8 cellular contexts compared by ENCODE assay signal in genomic region chr10:93062499-93063216, GRCh38. TPM values are rescaled to one million over a fixed set of nuclear protein-coding genes. Genes with fewer than 3 reads are reported as not detected.
DNase-seq lines count a peak whose midpoint lies in the region; ATAC-seq and TF ChIP-seq lines count a peak whose summit lies in the region.

No MANE protein-coding gene starts in this region.

- peak; percentile 41 for ATAC-seq in HG02678 (IDR thresholded peaks at IDR 0.05; ENCODE audit: unreplicated experiment)
- no peak for ATAC-seq in HG03571 (IDR thresholded peaks at IDR 0.05; ENCODE audit: unreplicated experiment)

- peaks cover 5% of the 10 kb centered on the region for H3K36me3 Mint-ChIP-seq in activated naive CD4-positive, alpha-beta T cell treated with anti-CD3 and anti-CD28 coated beads, Interleukin-2, amount 10 ng/mL, durations not matched to agents 7 days and 5 days

- CTCF ChIA-PET in BJ (lab: Yijun Ruan, JAX) = interaction anchor here (0.6 to 8.6 kb wide), 11 partner anchors 8 to 247 kb away, joined by 3 to 73 read pairs (median 4); no protein-coding TSS in a partner anchor
- CTCF ChIA-PET in activated naive CD4-positive, alpha-beta T cell treated with anti-CD3 and anti-CD28 coated beads, Interleukin-2, amount 10 ng/mL, durations not matched to agents 7 days and 5 days (lab: Charles Lee) = interaction anchor here (0.6 to 1.5 kb wide), 6 partner anchors 10 to 317 kb away, joined by 3 to 8 read pairs (median 4); partner anchors contain the start of gene CYP26A1

- H3K27me3 Mint-ChIP-seq in activated naive CD4-positive, alpha-beta T cell treated with anti-CD3 and anti-CD28 coated beads, Interleukin-2, amount 10 ng/mL, durations not matched to agents 7 days and 5 days = peaks cover 79% of the 10 kb centered on the region

- H3K36me3 ChIP-seq in BJ (ENCODE audit: control insufficient read depth, insufficient read depth, low read length) = no peaks in the 10 kb centered on the region
- H3K36me3 ChIP-seq in skeletal muscle satellite cell (ENCODE audit: insufficient read depth, low read length) = no peaks in the 10 kb centered on the region
- no peaks in the 10 kb centered on the region for H3K36me3 ChIP-seq in HAP-1 (replicated peaks)

- H3K9me3 Mint-ChIP-seq in activated naive CD4-positive, alpha-beta T cell treated with anti-CD3 and anti-CD28 coated beads, Interleukin-2, amount 10 ng/mL, durations not matched to agents 7 days and 5 days = no peaks in the 10 kb centered on the region

- peak overlapping the region; percentile 75 for H3K4me2 ChIP-seq in skeletal muscle satellite cell (ENCODE audit: low read length)

- H3K27me3 ChIP-seq in BJ (ENCODE audit: control insufficient read depth, insufficient read depth, low read length) (peaks cover 53% of the 10 kb centered on the region), skeletal muscle satellite cell (ENCODE audit: control insufficient read depth, insufficient read depth, low read length) (peaks cover 69% of the 10 kb centered on the region), HAP-1 (ENCODE audit: low read depth) (peaks cover 4% of the 10 kb centered on the region)

- peaks cover 21% of the 10 kb centered on the region for H3K4me1 ChIP-seq in skeletal muscle satellite cell (ENCODE audit: control insufficient read depth, insufficient read depth, low read length)
- no peaks in the 10 kb centered on the region for H3K4me1 ChIP-seq in HAP-1

- peak overlapping the region; percentile 59 for H3K4me3 Mint-ChIP-seq in activated naive CD4-positive, alpha-beta T cell treated with anti-CD3 and anti-CD28 coated beads, Interleukin-2, amount 10 ng/mL, durations not matched to agents 7 days and 5 days

- POLR2A ChIA-PET in BJ (lab: Charles Lee) = no interaction called here

- H3K4me3 ChIP-seq in BJ (ENCODE audit: low read depth, low read length) (peak overlapping the region; percentile 32), skeletal muscle satellite cell (ENCODE audit: low read length) (peak overlapping the region; percentile 63), HAP-1 (no peak overlapping the region)

- no peaks in the 10 kb centered on the region for H3K9me3 ChIP-seq in skeletal muscle satellite cell (replicated peaks; ENCODE audit: low read length)
- H3K9me3 ChIP-seq in HAP-1 = 0 out of 2 replicates have a peak, but pooled peaks cover 2% of the 10 kb centered on the region

- no peak overlapping the region for H3K27ac Mint-ChIP-seq in activated naive CD4-positive, alpha-beta T cell treated with anti-CD3 and anti-CD28 coated beads, Interleukin-2, amount 10 ng/mL, durations not matched to agents 7 days and 5 days

- in situ Hi-C loops in HAP-1 (cut with MboI; ENCODE audit: low sequenced_read_pairs) = loop anchor here (25.0 kb wide), 1 partner anchor 175 kb away; no protein-coding TSS in a partner anchor

- H3K9ac ChIP-seq in skeletal muscle satellite cell (ENCODE audit: low read depth, low read length) = no peak overlapping the region

- DNase-seq in BJ (ENCODE audit: low read depth) (no peak), hepatic stellate cell (ENCODE audit: low spot score) (peak; percentile 77), SW480 (ENCODE audit: low spot score) (no peak), HAP-1 (ENCODE audit: low spot score in 2 of 2) (no peak)
- peak; percentile 67 for DNase-seq in activated naive CD4-positive, alpha-beta T cell treated with anti-CD3 and anti-CD28 coated beads, Interleukin-2, amount 10 ng/mL, durations not matched to agents 7 days and 5 days

- H3K4me1 Mint-ChIP-seq in activated naive CD4-positive, alpha-beta T cell treated with anti-CD3 and anti-CD28 coated beads, Interleukin-2, amount 10 ng/mL, durations not matched to agents 7 days and 5 days = peaks cover 18% of the 10 kb centered on the region

- peak; percentile 48 for TF ChIP-seq CTCF in BJ (IDR thresholded peaks at IDR 0.05; ENCODE audit: insufficient read depth, low read depth, low read length)

RNA-seq across cellular contexts. Expression of gene CYP26C1, which starts 2.1 kb away (rescaled TPM):
- polyA plus RNA-seq in BJ (2011; rRNA removed) = 0.05 and 0.09 TPM in 2 replicates
- polyA minus RNA-seq in BJ (2011; rRNA and poly(A)+ RNA removed) = not detected in 2 replicates
- total RNA-seq in skeletal muscle satellite cell (2012; rRNA removed) = 0.22 and 0.25 TPM in 2 replicates

RNA-seq across cellular contexts. Expression of gene CYP26A1, which starts 11.0 kb away (rescaled TPM):
- 0.06 TPM in 1 of 2 replicates, not detected in the other for polyA plus RNA-seq in BJ (2011; rRNA removed)
- not detected in 2 replicates for polyA minus RNA-seq in BJ (2011; rRNA and poly(A)+ RNA removed)
- not detected in 2 replicates for total RNA-seq in skeletal muscle satellite cell (2012; rRNA removed)

Comparison
In these comparisons a context has a peak if more than half of its experiments do, and no peak if none do; other contexts are left out.
1. DNase-seq: peak in activated naive CD4-positive, alpha-beta T cell treated with anti-CD3 and anti-CD28 coated beads, Interleukin-2, amount 10 ng/mL, durations not matched to agents 7 days and 5 days (single experiment) and hepatic stellate cell (single experiment); none in BJ (single experiment), SW480 (single experiment) and HAP-1 (0 of 2).